1 cellular context compared by ENCODE assay signal in genomic region chr17:35345445-35345925, GRCh38.
TF ChIP-seq lines count a peak whose summit lies in the region.

No MANE protein-coding gene starts in this region.

TF ChIP-seq in SK-N-SH, 30 proteins besides CTCF, POLR2A, EP300 and RAD21 (continued from another document):
- TF ChIP-seq, protein P1, sequence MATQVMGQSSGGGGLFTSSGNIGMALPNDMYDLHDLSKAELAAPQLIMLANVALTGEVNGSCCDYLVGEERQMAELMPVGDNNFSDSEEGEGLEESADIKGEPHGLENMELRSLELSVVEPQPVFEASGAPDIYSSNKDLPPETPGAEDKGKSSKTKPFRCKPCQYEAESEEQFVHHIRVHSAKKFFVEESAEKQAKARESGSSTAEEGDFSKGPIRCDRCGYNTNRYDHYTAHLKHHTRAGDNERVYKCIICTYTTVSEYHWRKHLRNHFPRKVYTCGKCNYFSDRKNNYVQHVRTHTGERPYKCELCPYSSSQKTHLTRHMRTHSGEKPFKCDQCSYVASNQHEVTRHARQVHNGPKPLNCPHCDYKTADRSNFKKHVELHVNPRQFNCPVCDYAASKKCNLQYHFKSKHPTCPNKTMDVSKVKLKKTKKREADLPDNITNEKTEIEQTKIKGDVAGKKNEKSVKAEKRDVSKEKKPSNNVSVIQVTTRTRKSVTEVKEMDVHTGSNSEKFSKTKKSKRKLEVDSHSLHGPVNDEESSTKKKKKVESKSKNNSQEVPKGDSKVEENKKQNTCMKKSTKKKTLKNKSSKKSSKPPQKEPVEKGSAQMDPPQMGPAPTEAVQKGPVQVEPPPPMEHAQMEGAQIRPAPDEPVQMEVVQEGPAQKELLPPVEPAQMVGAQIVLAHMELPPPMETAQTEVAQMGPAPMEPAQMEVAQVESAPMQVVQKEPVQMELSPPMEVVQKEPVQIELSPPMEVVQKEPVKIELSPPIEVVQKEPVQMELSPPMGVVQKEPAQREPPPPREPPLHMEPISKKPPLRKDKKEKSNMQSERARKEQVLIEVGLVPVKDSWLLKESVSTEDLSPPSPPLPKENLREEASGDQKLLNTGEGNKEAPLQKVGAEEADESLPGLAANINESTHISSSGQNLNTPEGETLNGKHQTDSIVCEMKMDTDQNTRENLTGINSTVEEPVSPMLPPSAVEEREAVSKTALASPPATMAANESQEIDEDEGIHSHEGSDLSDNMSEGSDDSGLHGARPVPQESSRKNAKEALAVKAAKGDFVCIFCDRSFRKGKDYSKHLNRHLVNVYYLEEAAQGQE (IDR thresholded peaks at IDR 0.05; ENCODE audit: low read depth, low read length) = no peak
- no peak for TF ChIP-seq TEAD4 (IDR thresholded peaks at IDR 0.05; ENCODE audit: borderline replicate concordance, insufficient read depth)
- TF ChIP-seq MAX (IDR thresholded peaks at IDR 0.05; ENCODE audit: low read depth) = no peak
- TF ChIP-seq, protein P2, sequence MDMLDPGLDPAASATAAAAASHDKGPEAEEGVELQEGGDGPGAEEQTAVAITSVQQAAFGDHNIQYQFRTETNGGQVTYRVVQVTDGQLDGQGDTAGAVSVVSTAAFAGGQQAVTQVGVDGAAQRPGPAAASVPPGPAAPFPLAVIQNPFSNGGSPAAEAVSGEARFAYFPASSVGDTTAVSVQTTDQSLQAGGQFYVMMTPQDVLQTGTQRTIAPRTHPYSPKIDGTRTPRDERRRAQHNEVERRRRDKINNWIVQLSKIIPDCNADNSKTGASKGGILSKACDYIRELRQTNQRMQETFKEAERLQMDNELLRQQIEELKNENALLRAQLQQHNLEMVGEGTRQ (IDR thresholded peaks at IDR 0.05; ENCODE audit: borderline replicate concordance, low read depth, low read length) = no peak
- no peak for TF ChIP-seq RFX5 (IDR thresholded peaks at IDR 0.05; ENCODE audit: low read length)
- no peak for TF ChIP-seq POLR2AphosphoS5 (IDR thresholded peaks at IDR 0.05; ENCODE audit: low read depth, low read length)
- TF ChIP-seq GATA2 (CRISPR knock-in tag; IDR thresholded peaks at IDR 0.05) = no peak
- no peak for TF ChIP-seq RCOR1 (IDR thresholded peaks at IDR 0.05; ENCODE audit: low read length)
- TF ChIP-seq RXRA (IDR thresholded peaks at IDR 0.05; ENCODE audit: borderline replicate concordance, low read depth) = no peak
- TF ChIP-seq TAF1 (IDR thresholded peaks at IDR 0.05; ENCODE audit: borderline replicate concordance, low read depth, low read length) = no peak
- no peak for TF ChIP-seq FOXM1 (IDR thresholded peaks at IDR 0.05; ENCODE audit: low read depth)
